9 cellular contexts compared by ENCODE assay signal in genomic region chr14:24360281-24360680, GRCh38. TPM values are rescaled to one million over a fixed set of nuclear protein-coding genes. Genes with fewer than 3 reads are reported as not detected.
"Had no signal": no experiment of that assay in that cellular context is flagged by ENCODE, and none has a peak within 500 bp of the region (broad histone marks: within the 10 kb centered on the region; RNA-seq: fewer than 3 reads in every experiment).

No MANE protein-coding gene starts in this region.

- DNase-seq: IMR-90, KBM-7, KG1 had no signal

- H3K27ac ChIP-seq: HL-60, KMS-11 had no signal

- FAIRE-seq: HTR-8/SVneo, K562 had no signal

- H3K4me3 ChIP-seq: K562 had no signal

- H3K9ac ChIP-seq: KMS-11 had no signal

- ATAC-seq: K562 had no signal

- H3K4me2 ChIP-seq: KMS-11 had no signal

RNA-seq across cellular contexts. Expression of gene RIPK3, which starts 20.5 kb away (rescaled TPM):
- total RNA-seq: IMR-90 had no signal

RNA-seq across cellular contexts. Expression of gene ADCY4, which starts 25.4 kb away (rescaled TPM):
- total RNA-seq: HT1080, IMR-90 had no signal
- polyA plus RNA-seq: IMR-90 had no signal

RNA-seq across cellular contexts. Expression of gene NYNRIN, which starts 38.5 kb away (rescaled TPM):
- polyA plus RNA-seq: IgD-negative memory B cell had no signal
